Comparison of ENCODE assay signal across 1 cellular context in genomic region chr17:305090-305976, GRCh38.
A peak's percentile ranks its signal among the peaks of the same experiment; 100 is the strongest.
TF ChIP-seq lines count a peak whose summit lies in the region.

No MANE protein-coding gene starts in this region.

TF ChIP-seq in HEK293, 187 proteins besides CTCF, POLR2A, EP300 and RAD21 (continued from another document):
- TF ChIP-seq ZNF600 (tag by site-specific recombination; IDR thresholded peaks at IDR 0.05) (peak; percentile 51; the same call in 1 of the 2 replicates), ZNF776 (tag by site-specific recombination; IDR thresholded peaks at IDR 0.05; ENCODE audit: borderline replicate concordance) (no peak), ZNF112 (tag by site-specific recombination; IDR thresholded peaks at IDR 0.05) (no peak), ZBTB48 (tag by site-specific recombination; IDR thresholded peaks at IDR 0.05) (no peak)
